In the genomic region with DNA sequence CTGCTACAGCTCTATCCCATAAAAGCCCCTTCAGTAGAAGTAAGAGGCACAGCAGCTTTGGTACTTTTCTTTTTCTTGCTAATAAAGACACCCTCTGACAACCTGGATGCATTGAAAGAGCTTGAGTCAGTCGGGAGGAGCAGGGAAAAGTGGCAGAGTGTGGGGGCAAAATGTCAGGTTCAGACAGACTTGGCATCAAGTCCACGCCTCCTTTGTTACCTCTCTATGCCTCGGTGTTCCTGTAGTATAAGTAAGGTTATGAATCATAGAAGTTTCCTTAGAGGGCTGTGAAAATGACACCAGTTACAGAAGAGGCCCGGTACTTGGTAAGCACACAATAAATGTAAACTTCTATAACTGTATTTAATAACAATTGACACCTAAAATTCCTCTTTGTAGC, we compare ENCODE assay signal across 17 cellular contexts.
DNase-seq lines count a peak whose midpoint lies in the region; ATAC-seq and TF ChIP-seq lines count a peak whose summit lies in the region.
"Had no signal": no experiment of that assay in that cellular context is flagged by ENCODE, and none has a peak within 500 bp of the region (broad histone marks: within the 10 kb centered on the region; RNA-seq: fewer than 3 reads in every experiment).

No MANE protein-coding gene starts in this region.

- H3K4me2 ChIP-seq in mammary epithelial cell (ENCODE audit: insufficient read depth, low read depth, low read length): no peak overlapping the region
- H3K4me2 ChIP-seq: A549 had no signal

- peaks cover 2% of the 10 kb centered on the region for H3K27me3 ChIP-seq in mammary epithelial cell (ENCODE audit: insufficient read depth, low read length)
- H3K27me3 ChIP-seq in breast epithelium: no peaks in the 10 kb centered on the region
- no peaks in the 10 kb centered on the region for H3K27me3 ChIP-seq in RWPE2 (ENCODE audit: insufficient read depth, poor library complexity, severe bottlenecking)
- H3K27me3 ChIP-seq in Peyer's patch: no peaks in the 10 kb centered on the region

- DNase-seq in mammary epithelial cell (peak; percentile 54), breast epithelium (ENCODE audit: low spot score in 2 of 2) (no peak), RWPE2 (ENCODE audit: low spot score) (no peak), epithelial cell of prostate (ENCODE audit: low read depth, low spot score) (peak; percentile 29), Peyer's patch (no peak), NCI-H526 (lab: John Stamatoyannopoulos, UW) (no peak), GM03348 (ENCODE audit: low spot score) (no peak)
- no peak for DNase-seq in stimulated activated effector memory CD8-positive, alpha-beta T cell treated with anti-CD3 and anti-CD28 coated beads, Interleukin-12 subunit alpha, Interleukin-12 subunit beta, amount 100 ng/mL, for 72 hours (ENCODE audit: low spot score in 2 of 2)
- DNase-seq: AML-193; CD4-positive, alpha-beta T cell; DMS153; DMS79; GDM1 had no signal

- ATAC-seq in RWPE2 (ENCODE audit: low read depth): peak; percentile 85
- peak; percentile 76 for ATAC-seq in stimulated activated effector memory CD8-positive, alpha-beta T cell treated with anti-CD3 and anti-CD28 coated beads, Interleukin-12 subunit alpha, Interleukin-12 subunit beta, amount 100 ng/mL, for 72 hours
- ATAC-seq: A549 had no signal

- in situ Hi-C loops in mammary epithelial cell (cut with MboI; ENCODE audit: low sequenced_read_pairs in 2 of 2): loop anchor here (25.0 kb wide), 1 partner anchor 589 kb away; no protein-coding TSS in a partner anchor

- TF ChIP-seq POLR2A in breast epithelium (IDR thresholded peaks at IDR 0.05): no peak
- TF ChIP-seq POLR2A in Peyer's patch (IDR thresholded peaks at IDR 0.05): no peak

- no peak overlapping the region for H3K9ac ChIP-seq in mammary epithelial cell (ENCODE audit: insufficient read depth, low read length)

- no peaks in the 10 kb centered on the region for H3K79me2 ChIP-seq in mammary epithelial cell (ENCODE audit: insufficient read depth, low read length)

- H3K4me1 ChIP-seq in mammary epithelial cell (ENCODE audit: insufficient read depth, low read length) (no peaks in the 10 kb centered on the region), breast epithelium (no peaks in the 10 kb centered on the region), RWPE2 (ENCODE audit: insufficient read depth, poor library complexity, severe bottlenecking) (peaks cover 8% of the 10 kb centered on the region), Peyer's patch (no peaks in the 10 kb centered on the region)
- H3K4me1 ChIP-seq: A549, HAP-1 had no signal

- 57% methylated on average over 4 of the region's 4 CpGs for WGBS in mammary epithelial cell (ENCODE audit: low coverage, missing lambda C conversion rate)

- no peaks in the 10 kb centered on the region for H3K9me3 Mint-ChIP-seq in stimulated activated effector memory CD8-positive, alpha-beta T cell treated with anti-CD3 and anti-CD28 coated beads, Interleukin-12 subunit alpha, Interleukin-12 subunit beta, amount 100 ng/mL, for 72 hours
- H3K9me3 Mint-ChIP-seq: CD4-positive, alpha-beta T cell had no signal

- no peak overlapping the region for H2AFZ ChIP-seq in mammary epithelial cell (ENCODE audit: low read depth, low read length)

- dilution Hi-C loops in mammary epithelial cell (cut with HindIII; ENCODE audit: low sequenced_read_pairs): no loop called here

- no peaks in the 10 kb centered on the region for H3K36me3 Mint-ChIP-seq in stimulated activated effector memory CD8-positive, alpha-beta T cell treated with anti-CD3 and anti-CD28 coated beads, Interleukin-12 subunit alpha, Interleukin-12 subunit beta, amount 100 ng/mL, for 72 hours

- H3K9me3 ChIP-seq in mammary epithelial cell (replicated peaks; ENCODE audit: insufficient read depth, low read length) (no peaks in the 10 kb centered on the region), breast epithelium (peaks cover 0 to under 1% of the 10 kb centered on the region in 2 donors), RWPE2 (ENCODE audit: severe bottlenecking) (no peaks in the 10 kb centered on the region), Peyer's patch (no peaks in the 10 kb centered on the region)
- H3K9me3 ChIP-seq: HAP-1 had no signal

- H3K4me3 ChIP-seq in mammary epithelial cell (replicated peaks in 1 of 3; ENCODE audit: insufficient read depth in 1 of 3, low read depth in 2 of 3, low read length in 3 of 3) (no peak overlapping the region), breast epithelium (no peak overlapping the region), RWPE2 (ENCODE audit: severe bottlenecking) (no peak overlapping the region), Peyer's patch (no peak overlapping the region)
- H3K4me3 ChIP-seq: A549, HAP-1 had no signal

- CTCF ChIA-PET in mammary epithelial cell (lab: Charles Lee; ENCODE audit: low non-redundant PET): no interaction called here

- no peaks in the 10 kb centered on the region for H3K36me3 ChIP-seq in mammary epithelial cell (ENCODE audit: insufficient read depth, low read length)
- no peaks in the 10 kb centered on the region for H3K36me3 ChIP-seq in breast epithelium
- no peaks in the 10 kb centered on the region for H3K36me3 ChIP-seq in RWPE2 (ENCODE audit: low read depth)
- H3K36me3 ChIP-seq in Peyer's patch: no peaks in the 10 kb centered on the region
- H3K36me3 ChIP-seq: HAP-1 had no signal

- H3K4me3 Mint-ChIP-seq in stimulated activated effector memory CD8-positive, alpha-beta T cell treated with anti-CD3 and anti-CD28 coated beads, Interleukin-12 subunit alpha, Interleukin-12 subunit beta, amount 100 ng/mL, for 72 hours: no peak overlapping the region
- H3K4me3 Mint-ChIP-seq: CD4-positive, alpha-beta T cell had no signal

- no peak overlapping the region for H3K27ac Mint-ChIP-seq in stimulated activated effector memory CD8-positive, alpha-beta T cell treated with anti-CD3 and anti-CD28 coated beads, Interleukin-12 subunit alpha, Interleukin-12 subunit beta, amount 100 ng/mL, for 72 hours
- H3K27ac Mint-ChIP-seq: CD4-positive, alpha-beta T cell had no signal

- intact Hi-C loops in mammary epithelial cell (cut with micrococcal nuclease): no loop called here
- intact Hi-C loops in breast epithelium (cut with DNase I; ENCODE audit: low total_unique reads): no loop called here

- no peak for TF ChIP-seq CTCF in mammary epithelial cell (conservative IDR thresholded peaks at IDR 0.05 in 1 of 2, IDR thresholded peaks at IDR 0.05 in 1 of 2; ENCODE audit: extremely low read depth in 1 of 2, insufficient read depth in 1 of 2, low read depth in 1 of 2, low read length in 2 of 2)
- no peak for TF ChIP-seq CTCF in breast epithelium (IDR thresholded peaks at IDR 0.05)
- TF ChIP-seq CTCF in RWPE2 (IDR thresholded peaks at IDR 0.05; ENCODE audit: poor library complexity, severe bottlenecking): no peak
- no peak for TF ChIP-seq CTCF in Peyer's patch (IDR thresholded peaks at IDR 0.05)

- BruUV-seq in mammary epithelial cell (replicated peaks; lab: Mats Ljungman, UMichigan): no TSS peak

- H4K20me1 ChIP-seq in mammary epithelial cell (ENCODE audit: insufficient read depth, low read length): no peaks in the 10 kb centered on the region

- no peaks in the 10 kb centered on the region for H3K4me1 Mint-ChIP-seq in stimulated activated effector memory CD8-positive, alpha-beta T cell treated with anti-CD3 and anti-CD28 coated beads, Interleukin-12 subunit alpha, Interleukin-12 subunit beta, amount 100 ng/mL, for 72 hours

- H3K27ac ChIP-seq in mammary epithelial cell (ENCODE audit: insufficient read depth, low read depth, low read length): no peak overlapping the region
- H3K27ac ChIP-seq in breast epithelium: no peak overlapping the region
- H3K27ac ChIP-seq in RWPE2 (ENCODE audit: poor library complexity, severe bottlenecking): no peak overlapping the region
- no peak overlapping the region for H3K27ac ChIP-seq in epithelial cell of prostate
- no peak overlapping the region for H3K27ac ChIP-seq in Peyer's patch
- H3K27ac ChIP-seq: 22Rv1, A549, C4-2B had no signal

Comparison
In these comparisons a context has a peak if more than half of its experiments do, and no peak if none do; other contexts are left out.
1. DNase-seq: peak in mammary epithelial cell (single experiment) and epithelial cell of prostate (single experiment); none in breast epithelium (0 of 2), RWPE2 (single experiment), stimulated activated effector memory CD8-positive, alpha-beta T cell treated with anti-CD3 and anti-CD28 coated beads, Interleukin-12 subunit alpha, Interleukin-12 subunit beta, amount 100 ng/mL, for 72 hours (0 of 2), Peyer's patch (0 of 3), NCI-H526 (0 of 2) and GM03348 (single experiment).